ENCODE assay signal across 15 cellular contexts in the genomic region with DNA sequence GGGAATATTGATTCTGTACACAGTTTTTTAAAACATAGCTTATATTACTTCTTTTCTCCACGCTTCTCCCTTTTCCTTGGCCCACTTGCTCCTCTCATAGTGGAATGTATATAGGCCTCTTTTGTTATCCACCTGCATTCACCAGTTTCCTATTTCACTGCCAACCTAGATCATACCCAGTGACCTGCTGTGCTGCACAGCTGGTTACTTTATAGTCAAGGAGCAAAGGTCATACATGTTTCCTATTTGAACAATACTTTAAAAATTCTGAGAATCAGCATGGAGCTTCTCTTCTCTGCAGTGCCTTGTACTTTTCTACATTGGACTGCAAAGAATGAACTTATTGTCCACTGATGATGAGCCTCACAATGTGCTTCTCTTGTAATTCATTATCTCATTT.
"Had no signal": no experiment of that assay in that cellular context is flagged by ENCODE, and none has a peak within 500 bp of the region (broad histone marks: within the 10 kb centered on the region; RNA-seq: fewer than 3 reads in every experiment).

No MANE protein-coding gene starts in this region.

- H3K4me3 ChIP-seq: gastroesophageal sphincter, ovary, stomach, thoracic aorta had no signal

- DNase-seq: activated CD4-positive, CD25-positive, alpha-beta regulatory T cell; activated effector memory CD4-positive, alpha-beta T cell treated with anti-CD3 and anti-CD28 coated beads, Interleukin-2, amount 50 U/mL, for 16 hours; activated T-cell treated with anti-CD3 and anti-CD28 coated beads, Interleukin-2, amount 50 U/mL, for 1 hour; amygdala; effector memory CD8-positive, alpha-beta T cell; kidney; left ventricle myocardium superior; mesendoderm; nephron progenitor cell; ovary; stimulated activated CD4-positive, alpha-beta T cell treated with anti-CD3 and anti-CD28 coated beads, Interleukin-15, amount 100 ng/mL, for 24 hours; stimulated activated CD4-positive, alpha-beta T cell treated with anti-CD3 and anti-CD28 coated beads, Interleukin-4, amount 100 ng/mL, for 24 hours; stomach had no signal

- H3K4me1 ChIP-seq: gastroesophageal sphincter had no signal

- H3K9me3 ChIP-seq: gastroesophageal sphincter, ovary, stomach, thoracic aorta had no signal

- ATAC-seq: effector memory CD8-positive, alpha-beta T cell; gastroesophageal sphincter; left ventricle myocardium superior had no signal

- H3K36me3 ChIP-seq: gastroesophageal sphincter, ovary, stomach, thoracic aorta had no signal

- H3K27me3 ChIP-seq: gastroesophageal sphincter, ovary, stomach had no signal
